ENCODE assay signal across 23 cellular contexts in the genomic region with DNA sequence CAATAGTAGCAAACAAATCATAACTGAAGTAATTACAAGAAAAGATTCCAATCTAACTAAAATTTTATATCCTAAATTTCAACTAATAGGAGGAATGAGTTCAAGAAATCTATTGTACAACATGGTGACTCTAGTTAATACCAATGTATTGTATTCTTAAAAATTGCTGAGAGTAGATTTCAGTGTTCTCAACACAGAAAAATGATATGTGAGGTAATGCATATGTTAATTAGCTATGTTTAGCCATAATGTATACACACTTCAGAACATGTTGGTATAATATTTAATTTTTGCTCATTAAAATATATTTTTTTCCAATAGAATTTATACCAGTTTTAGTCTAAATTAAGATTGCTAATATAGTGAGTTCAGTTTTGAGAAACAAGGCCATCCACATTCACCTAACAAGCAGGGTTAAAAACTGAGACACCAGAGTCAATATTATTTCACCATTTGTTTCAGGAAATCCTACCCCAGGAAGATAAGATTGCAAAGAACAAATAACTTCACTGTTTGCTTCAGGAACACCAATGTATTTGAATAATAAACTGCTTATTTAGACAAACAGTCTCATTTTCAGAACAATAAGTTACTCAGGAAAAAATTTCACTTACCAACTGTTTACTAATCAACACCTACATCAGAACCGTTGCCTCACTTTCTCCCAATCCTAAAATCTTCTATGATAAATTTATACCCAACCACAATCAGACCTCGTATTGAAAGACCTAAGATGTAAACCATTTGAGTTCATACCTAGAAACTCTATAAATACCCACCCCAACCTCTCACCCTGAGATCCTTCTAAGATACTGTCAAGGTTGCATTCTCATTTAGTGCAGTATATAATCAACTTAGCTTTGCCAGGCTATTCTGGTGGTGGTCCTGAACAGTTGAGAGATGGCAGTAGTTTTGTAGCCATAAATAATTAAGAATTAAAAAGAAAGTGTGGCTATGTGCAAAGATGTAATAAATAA.
"Had no signal": no experiment of that assay in that cellular context is flagged by ENCODE, and none has a peak within 500 bp of the region (broad histone marks: within the 10 kb centered on the region; RNA-seq: fewer than 3 reads in every experiment).

No MANE protein-coding gene starts in this region.

- H3K4me1 Mint-ChIP-seq: activated B cell treated with CpG ODN at 0.5 μM for 24 hours; activated CD8-positive, alpha-beta memory T cell treated with anti-CD3 and anti-CD28 coated beads, Interleukin-2, amount 10 ng/mL, durations not matched to agents 7 days and 5 days; activated naive CD8-positive, alpha-beta T cell treated with anti-CD3 and anti-CD28 coated beads, Interleukin-2, amount 10 ng/mL, durations not matched to agents 7 days and 5 days; brain; memory B cell; neural crest cell; stimulated activated naive CD8-positive, alpha-beta T cell treated with anti-CD3 and anti-CD28 coated beads, Interleukin-15, amount 100 ng/mL, for 72 hours had no signal

- H3K27ac ChIP-seq: dorsolateral prefrontal cortex, prostate gland, skin epidermis, suprapubic skin had no signal

- H3K4me3 ChIP-seq: dorsolateral prefrontal cortex, prostate gland, skin epidermis, suprapubic skin had no signal

- H3K9me3 ChIP-seq: prostate gland, suprapubic skin had no signal

- H3K36me3 ChIP-seq: prostate gland, suprapubic skin had no signal

- H3K4me1 ChIP-seq: prostate gland, suprapubic skin had no signal

- H3K36me3 Mint-ChIP-seq: brain had no signal

- DNase-seq: activated B cell treated with CpG ODN at 0.5 μM for 24 hours; activated CD4-positive, alpha-beta memory T cell treated with anti-CD3 and anti-CD28 coated beads for 36 hours; activated CD4-positive, alpha-beta T cell treated with anti-CD3 and anti-CD28 coated beads for 4 hours; activated CD8-positive, alpha-beta memory T cell treated with anti-CD3 and anti-CD28 coated beads, Interleukin-2, amount 10 ng/mL, durations not matched to agents 7 days and 5 days; activated naive CD4-positive, alpha-beta T cell treated with Interleukin-2 at 50 U/mL for 16 hours; activated naive CD8-positive, alpha-beta T cell treated with anti-CD3 and anti-CD28 coated beads, Interleukin-2, amount 10 ng/mL, durations not matched to agents 7 days and 5 days; amygdala; caudate nucleus; dorsolateral prefrontal cortex; erythroblast; left ventricle myocardium superior; right cardiac atrium; stimulated activated CD4-positive, alpha-beta T cell treated with anti-CD3 and anti-CD28 coated beads, Interleukin-15, amount 100 ng/mL, for 24 hours; stimulated activated CD4-positive, alpha-beta T cell treated with anti-CD3 and anti-CD28 coated beads, Interleukin-2, amount 100 ng/mL, for 48 hours; stimulated activated naive CD8-positive, alpha-beta T cell treated with anti-CD3 and anti-CD28 coated beads, Interleukin-15, amount 100 ng/mL, for 72 hours had no signal

- H3K27ac Mint-ChIP-seq: activated B cell treated with CpG ODN at 0.5 μM for 24 hours; activated CD4-positive, alpha-beta memory T cell treated with anti-CD3 and anti-CD28 coated beads for 36 hours; activated CD8-positive, alpha-beta memory T cell treated with anti-CD3 and anti-CD28 coated beads, Interleukin-2, amount 10 ng/mL, durations not matched to agents 7 days and 5 days; activated naive CD8-positive, alpha-beta T cell treated with anti-CD3 and anti-CD28 coated beads, Interleukin-2, amount 10 ng/mL, durations not matched to agents 7 days and 5 days; activated T-helper 2 cell treated with anti-CD3 and anti-CD28 coated beads, Interferon-gamma antibody, Interleukin-2, Interleukin-4, amounts not matched to agents 10 μg/mL and 5 μg/mL and 100 μg/mL, durations not matched to agents 14 hours and 24 hours and 36 hours; brain; memory B cell; stimulated activated naive CD8-positive, alpha-beta T cell treated with anti-CD3 and anti-CD28 coated beads, Interleukin-15, amount 100 ng/mL, for 72 hours; type B pancreatic cell had no signal

- H3K27me3 Mint-ChIP-seq: activated B cell treated with CpG ODN at 0.5 μM for 24 hours; activated CD4-positive, alpha-beta memory T cell treated with anti-CD3 and anti-CD28 coated beads for 36 hours; activated CD8-positive, alpha-beta memory T cell treated with anti-CD3 and anti-CD28 coated beads, Interleukin-2, amount 10 ng/mL, durations not matched to agents 7 days and 5 days; activated naive CD8-positive, alpha-beta T cell treated with anti-CD3 and anti-CD28 coated beads, Interleukin-2, amount 10 ng/mL, durations not matched to agents 7 days and 5 days; brain; memory B cell; stimulated activated naive CD8-positive, alpha-beta T cell treated with anti-CD3 and anti-CD28 coated beads, Interleukin-15, amount 100 ng/mL, for 72 hours; type B pancreatic cell had no signal

- H3K4me3 Mint-ChIP-seq: activated B cell treated with CpG ODN at 0.5 μM for 24 hours; activated CD4-positive, alpha-beta memory T cell treated with anti-CD3 and anti-CD28 coated beads for 36 hours; activated CD8-positive, alpha-beta memory T cell treated with anti-CD3 and anti-CD28 coated beads, Interleukin-2, amount 10 ng/mL, durations not matched to agents 7 days and 5 days; activated naive CD8-positive, alpha-beta T cell treated with anti-CD3 and anti-CD28 coated beads, Interleukin-2, amount 10 ng/mL, durations not matched to agents 7 days and 5 days; brain; memory B cell; neural crest cell; stimulated activated naive CD8-positive, alpha-beta T cell treated with anti-CD3 and anti-CD28 coated beads, Interleukin-15, amount 100 ng/mL, for 72 hours; type B pancreatic cell had no signal

- H3K9me3 Mint-ChIP-seq: activated B cell treated with CpG ODN at 0.5 μM for 24 hours; activated CD4-positive, alpha-beta memory T cell treated with anti-CD3 and anti-CD28 coated beads for 36 hours; activated naive CD8-positive, alpha-beta T cell treated with anti-CD3 and anti-CD28 coated beads, Interleukin-2, amount 10 ng/mL, durations not matched to agents 7 days and 5 days; activated T-helper 2 cell treated with anti-CD3 and anti-CD28 coated beads, Interferon-gamma antibody, Interleukin-2, Interleukin-4, amounts not matched to agents 10 μg/mL and 5 μg/mL and 100 μg/mL, durations not matched to agents 14 hours and 24 hours and 36 hours; brain; memory B cell; neural crest cell; stimulated activated naive CD8-positive, alpha-beta T cell treated with anti-CD3 and anti-CD28 coated beads, Interleukin-15, amount 100 ng/mL, for 72 hours; type B pancreatic cell had no signal

- ATAC-seq: activated CD8-positive, alpha-beta memory T cell treated with anti-CD3 and anti-CD28 coated beads, Interleukin-2, amount 10 ng/mL, durations not matched to agents 7 days and 5 days; left ventricle myocardium superior; right cardiac atrium; stimulated activated naive CD8-positive, alpha-beta T cell treated with anti-CD3 and anti-CD28 coated beads, Interleukin-15, amount 100 ng/mL, for 72 hours had no signal

- H3K27me3 ChIP-seq: dorsolateral prefrontal cortex, suprapubic skin had no signal
